ENCODE assay signal across 1 cellular context in genomic region chr7:150787321-150788281, GRCh38.
TF ChIP-seq lines count a peak whose summit lies in the region.

No MANE protein-coding gene starts in this region.

TF ChIP-seq in K562, 482 proteins besides CTCF, POLR2A, EP300 and RAD21 (continued from another document and continues in another):
- TF ChIP-seq, protein P1, sequence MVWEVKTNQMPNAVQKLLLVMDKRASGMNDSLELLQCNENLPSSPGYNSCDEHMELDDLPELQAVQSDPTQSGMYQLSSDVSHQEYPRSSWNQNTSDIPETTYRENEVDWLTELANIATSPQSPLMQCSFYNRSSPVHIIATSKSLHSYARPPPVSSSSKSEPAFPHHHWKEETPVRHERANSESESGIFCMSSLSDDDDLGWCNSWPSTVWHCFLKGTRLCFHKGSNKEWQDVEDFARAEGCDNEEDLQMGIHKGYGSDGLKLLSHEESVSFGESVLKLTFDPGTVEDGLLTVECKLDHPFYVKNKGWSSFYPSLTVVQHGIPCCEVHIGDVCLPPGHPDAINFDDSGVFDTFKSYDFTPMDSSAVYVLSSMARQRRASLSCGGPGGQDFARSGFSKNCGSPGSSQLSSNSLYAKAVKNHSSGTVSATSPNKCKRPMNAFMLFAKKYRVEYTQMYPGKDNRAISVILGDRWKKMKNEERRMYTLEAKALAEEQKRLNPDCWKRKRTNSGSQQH (CRISPR knock-in tag; IDR thresholded peaks at IDR 0.05): peak; percentile 48; the same call in 1 of the 2 replicates
- TF ChIP-seq, protein P2, sequence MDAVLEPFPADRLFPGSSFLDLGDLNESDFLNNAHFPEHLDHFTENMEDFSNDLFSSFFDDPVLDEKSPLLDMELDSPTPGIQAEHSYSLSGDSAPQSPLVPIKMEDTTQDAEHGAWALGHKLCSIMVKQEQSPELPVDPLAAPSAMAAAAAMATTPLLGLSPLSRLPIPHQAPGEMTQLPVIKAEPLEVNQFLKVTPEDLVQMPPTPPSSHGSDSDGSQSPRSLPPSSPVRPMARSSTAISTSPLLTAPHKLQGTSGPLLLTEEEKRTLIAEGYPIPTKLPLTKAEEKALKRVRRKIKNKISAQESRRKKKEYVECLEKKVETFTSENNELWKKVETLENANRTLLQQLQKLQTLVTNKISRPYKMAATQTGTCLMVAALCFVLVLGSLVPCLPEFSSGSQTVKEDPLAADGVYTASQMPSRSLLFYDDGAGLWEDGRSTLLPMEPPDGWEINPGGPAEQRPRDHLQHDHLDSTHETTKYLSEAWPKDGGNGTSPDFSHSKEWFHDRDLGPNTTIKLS (IDR thresholded peaks at IDR 0.05; ENCODE audit: borderline replicate concordance, low read depth): no peak; the same call in 1 of the 2 replicates
- TF ChIP-seq GTF2B (IDR thresholded peaks at IDR 0.05; ENCODE audit: extremely low read depth, insufficient read length) (no peak), MED1 (CRISPR knock-in tag; IDR thresholded peaks at IDR 0.05; ENCODE audit: borderline replicate concordance) (no peak), PHTF2 (CRISPR knock-in tag; IDR thresholded peaks at IDR 0.05) (no peak), SAFB2 (IDR thresholded peaks at IDR 0.05; ENCODE audit: borderline replicate concordance, low read depth, low read length, severe bottlenecking) (no peak), ZFP1 (CRISPR knock-in tag; IDR thresholded peaks at IDR 0.05) (0 out of 2 replicates have a peak, but pooled peaks have one; percentile 44), ZNF655 (CRISPR knock-in tag; IDR thresholded peaks at IDR 0.05) (no peak), RCOR1 (IDR thresholded peaks at IDR 0.05; ENCODE audit: borderline replicate concordance in 1 of 2, low read depth in 2 of 2, low read length in 2 of 2) (peak; percentile 98 to 100; a peak in 3 of 4 replicates), DNMT1 (IDR thresholded peaks at IDR 0.05) (no peak), NR4A1 (CRISPR knock-in tag; IDR thresholded peaks at IDR 0.05) (peak; percentile 50; the same call in 1 of the 2 replicates), NR4A1 (tag; IDR thresholded peaks at IDR 0.05) (peak; percentile 50; the same call in 1 of the 2 replicates), JUND (IDR thresholded peaks at IDR 0.05; ENCODE audit: borderline replicate concordance, low read depth, low read length) (peak; percentile 62), JUND (tag; IDR thresholded peaks at IDR 0.05; ENCODE audit: borderline replicate concordance, low read depth, low read length) (no peak; the same call in 2 of the 3 replicates), CTBP1 (IDR thresholded peaks at IDR 0.05; ENCODE audit: borderline replicate concordance) (peak; percentile 99), TEAD2 (tag; IDR thresholded peaks at IDR 0.05) (no peak), AFF4 (CRISPR knock-in tag; IDR thresholded peaks at IDR 0.05) (no peak), SIX5 (IDR thresholded peaks at IDR 0.05; ENCODE audit: borderline replicate concordance in 1 of 2, insufficient read depth in 1 of 2, low read depth in 1 of 2, low read length in 2 of 2) (no peak), ASH1L (IDR thresholded peaks at IDR 0.05; ENCODE audit: borderline replicate concordance, low read depth, partially characterized antibody) (no peak), YY1 (IDR thresholded peaks at IDR 0.05; ENCODE audit: borderline replicate concordance in 1 of 3, control insufficient read depth in 1 of 3, extremely low read depth in 1 of 3, insufficient read depth in 3 of 3, insufficient read length in 1 of 3, insufficient replicate concordance in 2 of 3, low read depth in 1 of 3, low read length in 2 of 3) (no peak), ZBTB12 (CRISPR knock-in tag; IDR thresholded peaks at IDR 0.05) (no peak), NFXL1 (CRISPR knock-in tag; IDR thresholded peaks at IDR 0.05) (no peak), MCM5 (IDR thresholded peaks at IDR 0.05; ENCODE audit: low read depth) (no peak), ZNF263 (CRISPR knock-in tag; IDR thresholded peaks at IDR 0.05; ENCODE audit: borderline replicate concordance) (no peak), ZNF121 (CRISPR knock-in tag; conservative IDR thresholded peaks at IDR 0.05) (no peak), HNRNPLL (IDR thresholded peaks at IDR 0.05; ENCODE audit: low read depth, low read length, poor library complexity, severe bottlenecking) (no peak), SIN3B (IDR thresholded peaks at IDR 0.05; ENCODE audit: low read depth) (0 out of 2 replicates have a peak, but pooled peaks have one; percentile 28), XRCC4 (IDR thresholded peaks at IDR 0.05; ENCODE audit: extremely low read depth, insufficient read depth, insufficient read length) (no peak), E2F3 (CRISPR knock-in tag; IDR thresholded peaks at IDR 0.05) (no peak), ZKSCAN1 (IDR thresholded peaks at IDR 0.05; ENCODE audit: low read depth, low read length) (no peak), ZNF764 (CRISPR knock-in tag; IDR thresholded peaks at IDR 0.05; ENCODE audit: low read depth) (no peak), MECOM (CRISPR knock-in tag; IDR thresholded peaks at IDR 0.05) (peak; percentile 99), ZSCAN32 (CRISPR knock-in tag; IDR thresholded peaks at IDR 0.05) (no peak), JUNB (CRISPR knock-in tag; conservative IDR thresholded peaks at IDR 0.05) (no peak), SMC3 (conservative IDR thresholded peaks at IDR 0.05; ENCODE audit: insufficient read depth, low read depth, low read length) (0 out of 2 replicates have a peak, but pooled peaks have one; percentile 17), YBX1 (IDR thresholded peaks at IDR 0.05) (no peak), ARNT (IDR thresholded peaks at IDR 0.05) (0 out of 4 replicates have a peak, but pooled peaks of 1 of the 2 experiments have one; percentile 82), USF1 (CRISPR knock-in tag; IDR thresholded peaks at IDR 0.05) (no peak)
- TF ChIP-seq, protein P3, sequence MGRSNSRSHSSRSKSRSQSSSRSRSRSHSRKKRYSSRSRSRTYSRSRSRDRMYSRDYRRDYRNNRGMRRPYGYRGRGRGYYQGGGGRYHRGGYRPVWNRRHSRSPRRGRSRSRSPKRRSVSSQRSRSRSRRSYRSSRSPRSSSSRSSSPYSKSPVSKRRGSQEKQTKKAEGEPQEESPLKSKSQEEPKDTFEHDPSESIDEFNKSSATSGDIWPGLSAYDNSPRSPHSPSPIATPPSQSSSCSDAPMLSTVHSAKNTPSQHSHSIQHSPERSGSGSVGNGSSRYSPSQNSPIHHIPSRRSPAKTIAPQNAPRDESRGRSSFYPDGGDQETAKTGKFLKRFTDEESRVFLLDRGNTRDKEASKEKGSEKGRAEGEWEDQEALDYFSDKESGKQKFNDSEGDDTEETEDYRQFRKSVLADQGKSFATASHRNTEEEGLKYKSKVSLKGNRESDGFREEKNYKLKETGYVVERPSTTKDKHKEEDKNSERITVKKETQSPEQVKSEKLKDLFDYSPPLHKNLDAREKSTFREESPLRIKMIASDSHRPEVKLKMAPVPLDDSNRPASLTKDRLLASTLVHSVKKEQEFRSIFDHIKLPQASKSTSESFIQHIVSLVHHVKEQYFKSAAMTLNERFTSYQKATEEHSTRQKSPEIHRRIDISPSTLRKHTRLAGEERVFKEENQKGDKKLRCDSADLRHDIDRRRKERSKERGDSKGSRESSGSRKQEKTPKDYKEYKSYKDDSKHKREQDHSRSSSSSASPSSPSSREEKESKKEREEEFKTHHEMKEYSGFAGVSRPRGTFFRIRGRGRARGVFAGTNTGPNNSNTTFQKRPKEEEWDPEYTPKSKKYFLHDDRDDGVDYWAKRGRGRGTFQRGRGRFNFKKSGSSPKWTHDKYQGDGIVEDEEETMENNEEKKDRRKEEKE (IDR thresholded peaks at IDR 0.05; ENCODE audit: borderline replicate concordance in 1 of 2, control insufficient read depth in 1 of 2, low read depth in 2 of 2, low read length in 1 of 2): no peak
